In the genomic region with DNA sequence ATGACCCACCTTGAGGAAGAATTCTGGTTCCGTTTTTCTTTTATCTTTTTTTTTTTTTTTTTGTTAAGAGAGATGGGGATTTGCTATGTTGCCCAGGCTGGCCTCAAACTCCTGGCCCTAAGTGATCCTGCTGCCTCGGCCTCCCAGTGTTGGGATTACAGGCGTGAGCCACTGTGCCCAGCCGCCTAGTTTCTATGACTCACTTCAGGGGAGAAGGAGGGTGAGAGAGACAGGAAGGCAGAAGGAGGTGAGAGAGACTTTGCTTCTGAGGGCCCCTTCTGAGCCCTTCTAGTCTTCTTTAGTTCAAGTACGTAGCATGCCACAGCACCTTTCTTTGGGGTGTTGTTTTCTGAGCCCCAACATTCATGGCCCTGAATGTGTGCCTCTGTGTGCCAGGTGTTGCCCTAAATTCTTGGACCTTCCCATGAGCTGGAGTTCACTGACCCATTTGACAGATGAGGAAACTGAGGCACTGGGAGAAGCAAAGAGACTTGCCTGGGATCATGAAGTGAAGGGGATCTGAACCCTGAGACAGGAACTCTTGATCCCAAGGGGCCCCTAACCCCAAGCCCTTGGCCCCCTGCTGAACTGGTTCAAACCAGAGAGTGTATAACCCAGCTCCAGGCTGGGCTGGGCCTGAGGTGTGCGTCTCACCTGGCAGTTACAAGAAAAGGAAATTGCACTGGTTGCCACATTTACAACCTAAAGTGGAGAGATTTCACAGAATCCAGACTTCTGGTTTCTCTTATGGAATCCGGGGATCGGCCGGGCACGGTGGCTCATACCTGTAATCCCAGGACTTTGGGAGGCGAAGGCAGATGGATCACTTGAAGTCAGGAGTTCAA, we compare ENCODE assay signal across 10 cellular contexts. TPM values are rescaled to one million over a fixed set of nuclear protein-coding genes. Genes with fewer than 3 reads are reported as not detected.
DNase-seq lines count a peak whose midpoint lies in the region; ATAC-seq, FAIRE-seq and TF ChIP-seq lines count a peak whose summit lies in the region.
"Had no signal": no experiment of that assay in that cellular context is flagged by ENCODE, and none has a peak within 500 bp of the region (broad histone marks: within the 10 kb centered on the region; RNA-seq: fewer than 3 reads in every experiment).

No MANE protein-coding gene starts in this region.

- H3K36me3 ChIP-seq in GM23248 (ENCODE audit: low read depth), result no peaks in the 10 kb centered on the region; the same call in 1 of the 2 replicates
- no peaks in the 10 kb centered on the region for H3K36me3 ChIP-seq in PC-9 (ENCODE audit: low read depth)
- peaks cover 6% of the 10 kb centered on the region for H3K36me3 ChIP-seq in neutrophil
- peaks cover 0 to 5% of the 10 kb centered on the region in 2 donors for H3K36me3 ChIP-seq in left lung

- in situ Hi-C loops in GM23248 (cut with MboI), result no loop called here

- no peak overlapping the region; the same call in 1 of the 2 replicates for H3K9ac ChIP-seq in GM23248

- peaks cover 19% of the 10 kb centered on the region for H3K4me1 ChIP-seq in GM23248 (ENCODE audit: insufficient read depth)
- H3K4me1 ChIP-seq in PC-9 (replicated peaks; ENCODE audit: insufficient read depth), result peaks cover 32% of the 10 kb centered on the region
- peaks cover 64 to 69% of the 10 kb centered on the region in 2 experiments for H3K4me1 ChIP-seq in neutrophil (ENCODE audit: control insufficient read depth in 1 of 2, insufficient read depth in 1 of 2, low read depth in 1 of 2, low read length in 1 of 2)
- peaks cover 25 to 86% of the 10 kb centered on the region in 2 donors for H3K4me1 ChIP-seq in left lung

- no peak overlapping the region for H3K4me3 ChIP-seq in GM23248
- H3K4me3 ChIP-seq in PC-9, result no peak overlapping the region
- H3K4me3 ChIP-seq in neutrophil (ENCODE audit: low read depth in 1 of 2, low read length in 1 of 2), result peak overlapping the region in 1 of 2 experiments; percentile 3
- H3K4me3 ChIP-seq in left lung, result no peak overlapping the region

- no peak overlapping the region for H2AFZ ChIP-seq in GM23248
- no peak overlapping the region for H2AFZ ChIP-seq in PC-9

- H3K4me3 Mint-ChIP-seq in central memory CD8-positive, alpha-beta T cell, result peak overlapping the region; percentile 63

- peak overlapping the region; percentile 100 for H3K27ac Mint-ChIP-seq in central memory CD8-positive, alpha-beta T cell (ENCODE audit: low read depth)

- peak; percentile 54 for DNase-seq in GM23248
- no peak for DNase-seq in PC-9
- DNase-seq in central memory CD8-positive, alpha-beta T cell (ENCODE audit: low spot score in 2 of 2), result no peak
- DNase-seq in left lung, result no peak
- DNase-seq in NCI-H1417 treated with DMSO at 0.1 percent for 48 hours (lab: John Stamatoyannopoulos, UW), result no peak
- no peak for DNase-seq in GM19239 (ENCODE audit: insufficient read length, low spot score)
- DNase-seq in NCI-H187 treated with DMSO at 0.1 percent for 48 hours (lab: John Stamatoyannopoulos, UW), result no peak
- DNase-seq: NCI-H1930, SHP77 had no signal

- POLR2A ChIA-PET in PC-9 (lab: Charles Lee; ENCODE audit: unreplicated experiment), result no interaction called here

- H3K9me3 Mint-ChIP-seq in central memory CD8-positive, alpha-beta T cell, result no peaks in the 10 kb centered on the region

- intact Hi-C loops in PC-9 (cut with micrococcal nuclease; ENCODE audit: unreplicated experiment), result no loop called here
- intact Hi-C loops in left lung (cut with DNase I), result no loop called here

- H3K27me3 ChIP-seq in GM23248 (replicated peaks; ENCODE audit: insufficient read depth) (no peaks in the 10 kb centered on the region), PC-9 (ENCODE audit: insufficient read depth, low read depth) (no peaks in the 10 kb centered on the region), neutrophil (no peaks in the 10 kb centered on the region), left lung (no peaks in the 10 kb centered on the region)

- peaks cover 8% of the 10 kb centered on the region; the same call in 1 of the 2 replicates for H3F3A ChIP-seq in GM23248 (ENCODE audit: insufficient read depth)
- peaks cover 18% of the 10 kb centered on the region for H3F3A ChIP-seq in PC-9 (ENCODE audit: insufficient read depth, low read depth)

- H3K9me2 ChIP-seq in GM23248 (ENCODE audit: insufficient read depth), result no peaks in the 10 kb centered on the region
- H3K9me2 ChIP-seq in PC-9 (ENCODE audit: insufficient read depth), result no peaks in the 10 kb centered on the region

- no TSS peak for BruUV-seq in PC-9 (replicated peaks; lab: Mats Ljungman, UMichigan)

- H3K4me2 ChIP-seq in GM23248 (ENCODE audit: unreplicated experiment) (no peak overlapping the region), PC-9 (peak overlapping the region; percentile 68)

- ATAC-seq in central memory CD8-positive, alpha-beta T cell (replicated peaks; ENCODE audit: extremely low read depth, poor library complexity, severe bottlenecking), result peak; percentile 56
- ATAC-seq in left lung, result no peak

- H3K36me3 Mint-ChIP-seq in central memory CD8-positive, alpha-beta T cell (ENCODE audit: insufficient read depth), result peaks cover 49% of the 10 kb centered on the region

- CTCF ChIA-PET in PC-9 (lab: Charles Lee), result interaction anchor here (1.4 kb wide), 1 partner anchor 30 kb away, joined by 7 read pairs; no protein-coding TSS in a partner anchor

- H3K9me3 ChIP-seq in GM23248 (ENCODE audit: low read depth), result no peaks in the 10 kb centered on the region
- no peaks in the 10 kb centered on the region for H3K9me3 ChIP-seq in PC-9 (ENCODE audit: insufficient read depth, low read depth)
- H3K9me3 ChIP-seq in neutrophil, result no peaks in the 10 kb centered on the region
- H3K9me3 ChIP-seq in left lung, result no peaks in the 10 kb centered on the region

- H3K4me1 Mint-ChIP-seq in central memory CD8-positive, alpha-beta T cell, result peaks cover 65% of the 10 kb centered on the region

- H3K27ac ChIP-seq in GM23248 (no peak overlapping the region), PC-9 (peak overlapping the region; percentile 80), neutrophil (peak overlapping the region; percentile 95), left lung (peak overlapping the region in 1 of 2 donors; percentile 64)

- TF ChIP-seq CTCF in PC-9 (conservative IDR thresholded peaks at IDR 0.05), result no peak
- TF ChIP-seq CTCF in neutrophil (IDR thresholded peaks at IDR 0.05), result no peak
- no peak for TF ChIP-seq CTCF in left lung (IDR thresholded peaks at IDR 0.05)

- 83 to 86% methylated on average over 10 to 11 of the region's 11 CpGs for WGBS in GM23248 (ENCODE audit: low coverage in 1 of 2, low lambda C conversion rate in 2 of 2, missing lambda C conversion rate in 2 of 2), 2 experiments

- FAIRE-seq in GM19239 (lab: Jason Lieb, UNC), result no peak

- H4K20me1 ChIP-seq in GM23248 (ENCODE audit: insufficient read depth) (no peaks in the 10 kb centered on the region), PC-9 (ENCODE audit: insufficient read depth) (no peaks in the 10 kb centered on the region)

- H3K79me2 ChIP-seq in GM23248 (ENCODE audit: insufficient read depth) (peaks cover 100% of the 10 kb centered on the region), PC-9 (ENCODE audit: low read depth) (peaks cover 20% of the 10 kb centered on the region)

- no peaks in the 10 kb centered on the region for H3K27me3 Mint-ChIP-seq in central memory CD8-positive, alpha-beta T cell

RNA-seq across cellular contexts. Expression of a gene that starts 20.8 kb away (rescaled TPM):
- 39.1 and 42.8 TPM in 2 replicates for total RNA-seq in GM23248 (2014; rRNA removed; shearing (Covaris generic))
- 9.2 and 9.4 TPM in 2 replicates for polyA plus RNA-seq in GM23248 (2016; fragmentation: Nextera tagmentation; extraction: Ambion mirVana)
- total RNA-seq in PC-9 (2021) (4.8 and 6.5 TPM in 2 replicates), left lung (10 to 100 TPM; 26.9 to 42.0 TPM)

RNA-seq across cellular contexts. Expression of a gene that starts 57.7 kb away (rescaled TPM):
- 4.8 and 12.9 TPM in 2 replicates for total RNA-seq in GM23248 (2014; rRNA removed; shearing (Covaris generic))
- polyA plus RNA-seq in GM23248 (2016; fragmentation: Nextera tagmentation; extraction: Ambion mirVana), result 6.6 and 7.9 TPM in 2 replicates
- total RNA-seq in PC-9 (2021) (26.2 and 28.5 TPM in 2 replicates), left lung (10 to 100 TPM in 1 of 2 donors, 1 to 10 TPM in 1; 9.9 to 20.5 TPM)
